Comparison of ENCODE assay signal across 9 cellular contexts in genomic region chr7:1537631-1538412, GRCh38. TPM values are rescaled to one million over a fixed set of nuclear protein-coding genes. Genes with fewer than 3 reads are reported as not detected.
DNase-seq lines count a peak whose midpoint lies in the region; ATAC-seq and TF ChIP-seq lines count a peak whose summit lies in the region.
"Had no signal": no experiment of that assay in that cellular context is flagged by ENCODE, and none has a peak within 500 bp of the region (broad histone marks: within the 10 kb centered on the region; RNA-seq: fewer than 3 reads in every experiment).

No MANE protein-coding gene starts in this region.

- H3K27ac ChIP-seq in ACC112 (ENCODE audit: low read depth, low read length) (peak overlapping the region; percentile 98), HUES64 (ENCODE audit: low read depth, low read length) (peak overlapping the region; percentile 69), body of pancreas (peak overlapping the region; percentile 97 to 100 (median 98)), iPS-20b (ENCODE audit: low read length) (no peak overlapping the region), sigmoid colon (peak overlapping the region; percentile 95 to 100 (median 98))

- H3K4me3 ChIP-seq in ACC112 (ENCODE audit: low read depth, low read length) = peak overlapping the region; percentile 77
- H3K4me3 ChIP-seq in HUES64 (ENCODE audit: low read length) = peak overlapping the region; percentile 24; the same call in 1 of the 2 replicates
- H3K4me3 ChIP-seq in body of pancreas = no peak overlapping the region
- H3K4me3 ChIP-seq in iPS-20b (ENCODE audit: low read length) = no peak overlapping the region
- H3K4me3 ChIP-seq in sigmoid colon = peak overlapping the region; percentile 41 to 64 (median 58)

- H3K36me3 ChIP-seq in ACC112 (ENCODE audit: insufficient read depth, low read length) (no peaks in the 10 kb centered on the region), HUES64 (ENCODE audit: insufficient read depth, low read length) (peaks cover 30% of the 10 kb centered on the region), body of pancreas (replicated peaks in 1 of 2; ENCODE audit: insufficient read depth in 1 of 2, low read depth in 2 of 2) (peaks cover 16 to 17% of the 10 kb centered on the region in 2 donors), iPS-20b (ENCODE audit: insufficient read depth, low read depth, low read length) (no peaks in the 10 kb centered on the region), sigmoid colon (peaks cover 6 to 41% (median 22%) of the 10 kb centered on the region in 4 donors)

- H3K79me2 ChIP-seq in ACC112 (ENCODE audit: control insufficient read depth, insufficient read depth, low read length, unreplicated experiment) = peaks cover 34% of the 10 kb centered on the region

- WGBS in HUES64 = 86% methylated on average over 48 of the region's 50 CpGs
- WGBS in body of pancreas, 2 donors = 29 to 65% methylated on average over 6 to 50 of the region's 50 CpGs
- WGBS in sigmoid colon, 2 donors = 71 to 73% methylated on average over 50 of the region's 50 CpGs

- peak; percentile 47 for ATAC-seq in body of pancreas
- no peak for ATAC-seq in HG03175 (IDR thresholded peaks at IDR 0.05; ENCODE audit: unreplicated experiment)

- intact Hi-C loops in body of pancreas (cut with DNase I) (no loop called here), sigmoid colon (cut with DNase I) (loop anchor here (10.0 kb wide), 1 partner anchor 1023 kb away; the partner anchor contains the start of gene PDGFA)

- H3K27me3 ChIP-seq in ACC112 (ENCODE audit: insufficient read depth, low read length) (no peaks in the 10 kb centered on the region), HUES64 (ENCODE audit: insufficient read depth, low read length) (no peaks in the 10 kb centered on the region), body of pancreas (no peaks in the 10 kb centered on the region), iPS-20b (ENCODE audit: insufficient read depth, low read length) (no peaks in the 10 kb centered on the region), sigmoid colon (no peaks in the 10 kb centered on the region)

- TF ChIP-seq POLR2A in body of pancreas (IDR thresholded peaks at IDR 0.05) (peak; percentile 5 to 56 (median 30)), sigmoid colon (IDR thresholded peaks at IDR 0.05) (no peak)

- TF ChIP-seq CTCF in body of pancreas (IDR thresholded peaks at IDR 0.05) = peak in 1 of 7 experiments; percentile 7
- no peak for TF ChIP-seq CTCF in sigmoid colon (IDR thresholded peaks at IDR 0.05)

- TF ChIP-seq EP300 in sigmoid colon (IDR thresholded peaks at IDR 0.05) = peak in 2 of 4 donors; percentile 53 to 70

- H3K4me1 ChIP-seq in ACC112 (ENCODE audit: control insufficient read depth, insufficient read depth, low read length, unreplicated experiment) (peaks cover 41% of the 10 kb centered on the region), HUES64 (ENCODE audit: insufficient read depth, low read length) (peaks cover 26% of the 10 kb centered on the region), body of pancreas (peaks cover 68% of the 10 kb centered on the region), iPS-20b (ENCODE audit: insufficient read depth, low read length) (peaks cover 14% of the 10 kb centered on the region), sigmoid colon (peaks cover 0 to 61% (median 50%) of the 10 kb centered on the region in 4 donors)

- no peak overlapping the region for H2AFZ ChIP-seq in ACC112 (ENCODE audit: low read length, unreplicated experiment)

- H3K9ac ChIP-seq in HUES64 (ENCODE audit: low read depth, low read length) = peak overlapping the region; percentile 62
- H3K9ac ChIP-seq in iPS-20b (ENCODE audit: low read depth, low read length) = peak overlapping the region; percentile 11; the same call in 1 of the 2 replicates

- no peaks in the 10 kb centered on the region for H3K9me3 ChIP-seq in HUES64 (ENCODE audit: insufficient read depth, low read depth, low read length)
- no peaks in the 10 kb centered on the region for H3K9me3 ChIP-seq in body of pancreas
- no peaks in the 10 kb centered on the region for H3K9me3 ChIP-seq in iPS-20b (ENCODE audit: insufficient read depth, low read depth, low read length)
- no peaks in the 10 kb centered on the region for H3K9me3 ChIP-seq in sigmoid colon

- DNase-seq in body of pancreas (peak; percentile 92 to 95 (median 94)), sigmoid colon (peak; percentile 96), SIG-M5 (lab: John Stamatoyannopoulos, UW) (no peak), T-helper 9 cell (no peak)
- DNase-seq: activated naive CD8-positive, alpha-beta T cell treated with anti-CD3 and anti-CD28 coated beads, Interleukin-2, amount 10 ng/mL, durations not matched to agents 7 days and 5 days had no signal

RNA-seq across cellular contexts. Expression of gene MAFK, which starts 7.3 kb away (rescaled TPM):
- polyA plus RNA-seq in HUES64 (2013, experiment 1 of 2) = 5.4 TPM
- polyA plus RNA-seq in HUES64 (2013, experiment 2 of 2) = 5.5 TPM
- total RNA-seq in body of pancreas (10 to 100 TPM; 25.7 to 52.7 TPM), sigmoid colon (10 to 100 TPM; 22.1 to 57.6 (median 42.5) TPM)
- polyA plus RNA-seq in sigmoid colon = 10 to 100 TPM; 34.8 to 43.0 (median 42.1) TPM

RNA-seq across cellular contexts. Expression of gene TMEM184A, which starts 18.2 kb away (rescaled TPM):
- 0.85 TPM for polyA plus RNA-seq in HUES64 (2013, experiment 1 of 2)
- 0.89 TPM for polyA plus RNA-seq in HUES64 (2013, experiment 2 of 2)
- total RNA-seq in body of pancreas = 10 to 100 TPM; 21.0 to 65.3 TPM
- under 1 TPM in 1 of 4 donors, not detected in 3; 0.28 TPM for total RNA-seq in sigmoid colon
- 10 to 100 TPM in 2 of 3 donors, 1 to 10 TPM in 1; 8.4 to 60.3 (median 10.2) TPM for polyA plus RNA-seq in sigmoid colon
- total RNA-seq: activated naive CD8-positive, alpha-beta T cell treated with anti-CD3 and anti-CD28 coated beads, Interleukin-2, amount 10 ng/mL, durations not matched to agents 7 days and 5 days had no signal

RNA-seq across cellular contexts. Expression of gene PSMG3, which starts 32.0 kb away (rescaled TPM):
- 39.5 TPM for polyA plus RNA-seq in HUES64 (2013, experiment 1 of 2)
- polyA plus RNA-seq in HUES64 (2013, experiment 2 of 2) = 35.7 TPM
- 10 to 100 TPM; 34.0 to 39.6 TPM for total RNA-seq in body of pancreas
- 10 to 100 TPM; 23.3 to 52.8 (median 41.6) TPM for total RNA-seq in sigmoid colon
- 10 to 100 TPM; 50.5 to 68.0 (median 66.6) TPM for polyA plus RNA-seq in sigmoid colon

RNA-seq across cellular contexts. Expression of gene INTS1, which starts 33.6 kb away (rescaled TPM):
- 52.0 TPM for polyA plus RNA-seq in HUES64 (2013, experiment 1 of 2)
- 50.7 TPM for polyA plus RNA-seq in HUES64 (2013, experiment 2 of 2)
- total RNA-seq in body of pancreas (10 to 100 TPM; 66.3 to 72.9 TPM), sigmoid colon (10 to 100 TPM; 18.9 to 35.7 (median 26.2) TPM)
- polyA plus RNA-seq in sigmoid colon = 10 to 100 TPM; 16.2 to 78.3 (median 22.9) TPM

Comparison
In these comparisons a context has a peak if more than half of its experiments do, and no peak if none do; other contexts are left out.
1. H3K4me3 ChIP-seq: peak in ACC112 (single experiment), HUES64 (single experiment) and sigmoid colon (4 of 4); none in body of pancreas (0 of 2) and iPS-20b (single experiment).
2. DNase-seq: peak in body of pancreas (4 of 4) and sigmoid colon (single experiment); none in SIG-M5 (single experiment) and T-helper 9 cell (single experiment).
3. POLR2A ChIP-seq: peak in body of pancreas (3 of 3); none in sigmoid colon (0 of 2).
4. RNA of gene TMEM184A, which starts 18.2 kb away (total RNA-seq): 21.0 to 65.3 TPM in body of pancreas; 0.28 TPM in sigmoid colon; every median in the first group is over 10 times any median in the second.